Comparison of ENCODE assay signal across 15 cellular contexts in the genomic region with DNA sequence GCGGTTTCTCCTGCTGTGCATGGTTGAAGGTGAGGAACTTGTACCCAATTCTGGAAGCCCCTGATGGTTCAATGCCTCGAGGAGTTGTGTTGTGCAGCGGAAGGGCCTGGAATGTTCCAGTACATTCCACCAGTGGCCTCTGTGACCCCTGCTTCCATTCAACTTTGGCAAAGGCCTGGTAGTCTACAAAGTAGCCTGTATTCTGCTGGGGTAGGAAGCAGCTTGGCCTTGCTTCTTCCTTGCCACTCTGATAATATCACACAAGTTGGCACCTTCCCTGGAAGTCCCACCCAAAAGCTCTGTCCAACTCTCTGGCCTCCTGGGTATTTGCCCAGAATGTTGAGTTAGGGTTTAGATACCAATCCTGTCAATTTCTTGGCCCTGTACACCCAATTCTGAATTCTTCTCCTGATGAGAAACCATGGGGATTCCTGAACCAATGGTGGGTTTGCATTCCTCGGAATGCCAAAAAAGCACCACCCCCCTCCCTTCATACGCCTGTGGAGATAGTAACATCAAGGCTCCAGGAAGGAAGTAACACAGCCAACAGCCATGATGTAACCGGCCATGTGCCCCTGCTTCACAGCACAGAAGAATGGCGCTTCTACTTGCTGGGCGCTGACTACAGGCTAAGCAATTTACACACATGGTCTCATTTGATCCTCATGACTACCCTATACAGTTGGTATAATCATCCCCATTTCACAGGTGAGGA. TPM values are rescaled to one million over a fixed set of nuclear protein-coding genes. Genes with fewer than 3 reads are reported as not detected.
A peak's percentile ranks its signal among the peaks of the same experiment; 100 is the strongest.
DNase-seq lines count a peak whose midpoint lies in the region; ATAC-seq and TF ChIP-seq lines count a peak whose summit lies in the region.
"Had no signal": no experiment of that assay in that cellular context is flagged by ENCODE, and none has a peak within 500 bp of the region (broad histone marks: within the 10 kb centered on the region; RNA-seq: fewer than 3 reads in every experiment).

No MANE protein-coding gene starts in this region.

- intact Hi-C loops in activated CD4-positive, alpha-beta T cell treated with anti-CD3 and anti-CD28 coated beads, Interleukin-2, amount 10 ng/mL, durations not matched to agents 24 days and 14 days (cut with micrococcal nuclease): no loop called here
- intact Hi-C loops in vagina (cut with DNase I): loop anchor here (5.0 kb wide), 1 partner anchor 68 kb away; the partner anchor contains the start of gene SLC35B1
- intact Hi-C loops in mucosa of descending colon (cut with DNase I, micrococcal nuclease): loop anchor here in 1 of 2 donors (10.0 kb wide), 1 partner anchor 71 kb away; the partner anchor contains the start of gene SLC35B1

- POLR2A ChIA-PET in activated CD4-positive, alpha-beta T cell treated with anti-CD3 and anti-CD28 coated beads, Interleukin-2, amount 10 ng/mL, durations not matched to agents 7 days and 5 days (lab: Charles Lee): no interaction called here
- POLR2A ChIA-PET in T-cell (lab: Charles Lee): interaction anchor here in 1 of 2 donors (0.6 kb wide), 1 partner anchor 34 kb away, joined by 3 read pairs; no protein-coding TSS in a partner anchor

- TF ChIP-seq POLR2A in gastroesophageal sphincter (IDR thresholded peaks at IDR 0.05) (no peak), vagina (IDR thresholded peaks at IDR 0.05) (no peak)

- peaks cover 17 to 61% (median 35%) of the 10 kb centered on the region in 3 donors for H3K4me1 ChIP-seq in gastroesophageal sphincter
- H3K4me1 ChIP-seq in vagina: peaks cover 19% of the 10 kb centered on the region
- no peaks in the 10 kb centered on the region for H3K4me1 ChIP-seq in mucosa of descending colon (ENCODE audit: low read depth)

- no peak overlapping the region for H3K4me3 ChIP-seq in gastroesophageal sphincter
- H3K4me3 ChIP-seq in vagina: no peak overlapping the region
- no peak overlapping the region for H3K4me3 ChIP-seq in mucosa of descending colon

- WGBS in gastroesophageal sphincter (ENCODE audit: low coverage in 1 of 2), 2 donors: 67 to 81% methylated on average over 1 to 5 of the region's 8 CpGs

- H3K27me3 Mint-ChIP-seq in activated CD4-positive, alpha-beta T cell treated with anti-CD3 and anti-CD28 coated beads, Interleukin-2, amount 10 ng/mL, durations not matched to agents 7 days and 5 days: no peaks in the 10 kb centered on the region
- peaks cover 6% of the 10 kb centered on the region for H3K27me3 Mint-ChIP-seq in activated CD4-positive, alpha-beta T cell treated with anti-CD3 and anti-CD28 coated beads, Interleukin-2, amount 10 ng/mL, durations not matched to agents 24 days and 14 days
- peaks cover 44% of the 10 kb centered on the region for H3K27me3 Mint-ChIP-seq in nephron progenitor cell (ENCODE audit: low read depth, poor library complexity)
- peaks cover 0 to 2% of the 10 kb centered on the region in 2 donors for H3K27me3 Mint-ChIP-seq in T-cell

- H3K9me3 ChIP-seq in gastroesophageal sphincter: no peaks in the 10 kb centered on the region
- H3K9me3 ChIP-seq in vagina: no peaks in the 10 kb centered on the region
- H3K9me3 ChIP-seq in mucosa of descending colon: no peaks in the 10 kb centered on the region
- H3K9me3 ChIP-seq: SK-N-SH had no signal

- H3K9me3 Mint-ChIP-seq in activated CD4-positive, alpha-beta T cell treated with anti-CD3 and anti-CD28 coated beads, Interleukin-2, amount 10 ng/mL, durations not matched to agents 7 days and 5 days: no peaks in the 10 kb centered on the region
- H3K9me3 Mint-ChIP-seq in activated CD4-positive, alpha-beta T cell treated with anti-CD3 and anti-CD28 coated beads, Interleukin-2, amount 10 ng/mL, durations not matched to agents 24 days and 14 days: no peaks in the 10 kb centered on the region
- H3K9me3 Mint-ChIP-seq in nephron progenitor cell: no peaks in the 10 kb centered on the region
- H3K9me3 Mint-ChIP-seq in T-cell: no peaks in the 10 kb centered on the region
- H3K9me3 Mint-ChIP-seq: activated T-cell treated with anti-CD3 and anti-CD28 coated beads, Interleukin-2, amount 50 U/mL, for 72 hours had no signal

- TF ChIP-seq CTCF in gastroesophageal sphincter (IDR thresholded peaks at IDR 0.05): no peak
- TF ChIP-seq CTCF in nephron progenitor cell (IDR thresholded peaks at IDR 0.05): no peak
- TF ChIP-seq CTCF in vagina (IDR thresholded peaks at IDR 0.05): no peak
- no peak for TF ChIP-seq CTCF in mucosa of descending colon (IDR thresholded peaks at IDR 0.05)

- H3K27me3 ChIP-seq in gastroesophageal sphincter (no peaks in the 10 kb centered on the region), vagina (no peaks in the 10 kb centered on the region)

- H3K27ac Mint-ChIP-seq in activated CD4-positive, alpha-beta T cell treated with anti-CD3 and anti-CD28 coated beads, Interleukin-2, amount 10 ng/mL, durations not matched to agents 7 days and 5 days: peak overlapping the region; percentile 46
- H3K27ac Mint-ChIP-seq in activated CD4-positive, alpha-beta T cell treated with anti-CD3 and anti-CD28 coated beads, Interleukin-2, amount 10 ng/mL, durations not matched to agents 24 days and 14 days: no peak overlapping the region
- H3K27ac Mint-ChIP-seq in nephron progenitor cell (no peak overlapping the region), T-cell (no peak overlapping the region)
- H3K27ac Mint-ChIP-seq: activated T-cell treated with anti-CD3 and anti-CD28 coated beads, Interleukin-2, amount 50 U/mL, for 72 hours had no signal

- H3K36me3 Mint-ChIP-seq in activated CD4-positive, alpha-beta T cell treated with anti-CD3 and anti-CD28 coated beads, Interleukin-2, amount 10 ng/mL, durations not matched to agents 7 days and 5 days (ENCODE audit: low read depth): no peaks in the 10 kb centered on the region
- H3K36me3 Mint-ChIP-seq in activated CD4-positive, alpha-beta T cell treated with anti-CD3 and anti-CD28 coated beads, Interleukin-2, amount 10 ng/mL, durations not matched to agents 24 days and 14 days (ENCODE audit: low read depth): no peaks in the 10 kb centered on the region
- H3K36me3 Mint-ChIP-seq in nephron progenitor cell (ENCODE audit: low read depth): no peaks in the 10 kb centered on the region
- no peaks in the 10 kb centered on the region for H3K36me3 Mint-ChIP-seq in T-cell

- TF ChIP-seq EP300 in gastroesophageal sphincter (IDR thresholded peaks at IDR 0.05): no peak

- CTCF ChIA-PET in activated CD4-positive, alpha-beta T cell treated with anti-CD3 and anti-CD28 coated beads, Interleukin-2, amount 10 ng/mL, durations not matched to agents 7 days and 5 days (lab: Charles Lee): interaction anchor here (1.1 kb wide), 1 partner anchor 9 kb away, joined by 4 read pairs; no protein-coding TSS in a partner anchor
- CTCF ChIA-PET in T-cell (lab: Charles Lee): interaction anchor here in 1 of 2 donors (0.9 kb wide), 1 partner anchor 19 kb away, joined by 3 read pairs; no protein-coding TSS in a partner anchor

- H3K36me3 ChIP-seq in gastroesophageal sphincter (no peaks in the 10 kb centered on the region), vagina (no peaks in the 10 kb centered on the region), mucosa of descending colon (ENCODE audit: low read depth) (no peaks in the 10 kb centered on the region)

- H3K4me3 Mint-ChIP-seq in activated CD4-positive, alpha-beta T cell treated with anti-CD3 and anti-CD28 coated beads, Interleukin-2, amount 10 ng/mL, durations not matched to agents 7 days and 5 days: no peak overlapping the region
- H3K4me3 Mint-ChIP-seq in activated CD4-positive, alpha-beta T cell treated with anti-CD3 and anti-CD28 coated beads, Interleukin-2, amount 10 ng/mL, durations not matched to agents 24 days and 14 days: no peak overlapping the region
- H3K4me3 Mint-ChIP-seq in nephron progenitor cell: no peak overlapping the region
- H3K4me3 Mint-ChIP-seq in T-cell: no peak overlapping the region
- H3K4me3 Mint-ChIP-seq: activated T-cell treated with anti-CD3 and anti-CD28 coated beads, Interleukin-2, amount 50 U/mL, for 72 hours had no signal

- H3K4me1 Mint-ChIP-seq in activated CD4-positive, alpha-beta T cell treated with anti-CD3 and anti-CD28 coated beads, Interleukin-2, amount 10 ng/mL, durations not matched to agents 7 days and 5 days: peaks cover 7% of the 10 kb centered on the region
- H3K4me1 Mint-ChIP-seq in activated CD4-positive, alpha-beta T cell treated with anti-CD3 and anti-CD28 coated beads, Interleukin-2, amount 10 ng/mL, durations not matched to agents 24 days and 14 days: peaks cover 3% of the 10 kb centered on the region
- H3K4me1 Mint-ChIP-seq in nephron progenitor cell: peaks cover 10% of the 10 kb centered on the region
- H3K4me1 Mint-ChIP-seq in T-cell: peaks cover 6 to 8% (median 8%) of the 10 kb centered on the region in 3 donors

- peak; percentile 51 for ATAC-seq in gastroesophageal sphincter
- no peak for ATAC-seq in HG03520 (IDR thresholded peaks at IDR 0.05; ENCODE audit: unreplicated experiment)
- no peak for ATAC-seq in T-cell (replicated peaks in 1 of 4)
- no peak for ATAC-seq in mucosa of descending colon
- ATAC-seq: activated T-cell treated with anti-CD3 and anti-CD28 coated beads, Interleukin-2, amount 50 U/mL, for 72 hours had no signal

- no peak for DNase-seq in activated CD4-positive, alpha-beta T cell treated with anti-CD3 and anti-CD28 coated beads, Interleukin-2, amount 10 ng/mL, durations not matched to agents 7 days and 5 days
- DNase-seq in activated CD4-positive, alpha-beta T cell treated with anti-CD3 and anti-CD28 coated beads, Interleukin-2, amount 10 ng/mL, durations not matched to agents 24 days and 14 days: no peak
- DNase-seq in nephron progenitor cell (peak; percentile 36), vagina (ENCODE audit: extremely low spot score in 2 of 2) (no peak), T-cell (no peak), mucosa of descending colon (no peak)
- DNase-seq: activated CD4-positive, alpha-beta T cell treated with anti-CD3 and anti-CD28 coated beads for 1 hour; activated T-cell treated with anti-CD3 and anti-CD28 coated beads, Interleukin-2, amount 50 U/mL, for 72 hours; KG1; NCI-H2081 treated with DMSO at 0.1 percent for 48 hours; SK-N-SH; substantia nigra had no signal

- H3K27ac ChIP-seq in gastroesophageal sphincter: peak overlapping the region; percentile 81 to 86 (median 83)
- peak overlapping the region; percentile 57 for H3K27ac ChIP-seq in vagina
- H3K27ac ChIP-seq: 22Rv1 had no signal

RNA-seq across cellular contexts. Expression of gene FAM117A, which starts 11.8 kb away (rescaled TPM):
- 10 to 100 TPM; 30.6 to 34.1 TPM for total RNA-seq in activated CD4-positive, alpha-beta T cell treated with anti-CD3 and anti-CD28 coated beads, Interleukin-2, amount 10 ng/mL, durations not matched to agents 7 days and 5 days
- 10.9 and 11.1 TPM in 2 replicates for total RNA-seq in activated CD4-positive, alpha-beta T cell treated with anti-CD3 and anti-CD28 coated beads, Interleukin-2, amount 10 ng/mL, durations not matched to agents 24 days and 14 days
- total RNA-seq in gastroesophageal sphincter (10 to 100 TPM; 12.4 to 39.5 (median 19.8) TPM), vagina (15.7 TPM), T-cell (100 to 1,000 TPM in 2 of 5 donors, 10 to 100 TPM in 3; 71.9 to 105 (median 99.1) TPM), mucosa of descending colon (10 to 100 TPM in 1 of 3 donors, 1 to 10 TPM in 2; 6.5 to 22.0 (median 8.8) TPM)

RNA-seq across cellular contexts. Expression of gene KAT7, which starts 12.8 kb away (rescaled TPM):
- 10 to 100 TPM; 78.5 to 82.4 TPM for total RNA-seq in activated CD4-positive, alpha-beta T cell treated with anti-CD3 and anti-CD28 coated beads, Interleukin-2, amount 10 ng/mL, durations not matched to agents 7 days and 5 days
- 67.2 and 75.2 TPM in 2 replicates for total RNA-seq in activated CD4-positive, alpha-beta T cell treated with anti-CD3 and anti-CD28 coated beads, Interleukin-2, amount 10 ng/mL, durations not matched to agents 24 days and 14 days
- 10 to 100 TPM; 37.7 to 54.1 (median 46.1) TPM for total RNA-seq in gastroesophageal sphincter
- total RNA-seq in vagina: 36.1 TPM
- total RNA-seq in T-cell: 100 to 1,000 TPM in 2 of 5 donors, 10 to 100 TPM in 3; 96.8 to 197 (median 99.7) TPM
- total RNA-seq in mucosa of descending colon: 10 to 100 TPM; 43.7 to 73.4 (median 59.7) TPM
